12 cellular contexts compared by ENCODE assay signal in the genomic region with DNA sequence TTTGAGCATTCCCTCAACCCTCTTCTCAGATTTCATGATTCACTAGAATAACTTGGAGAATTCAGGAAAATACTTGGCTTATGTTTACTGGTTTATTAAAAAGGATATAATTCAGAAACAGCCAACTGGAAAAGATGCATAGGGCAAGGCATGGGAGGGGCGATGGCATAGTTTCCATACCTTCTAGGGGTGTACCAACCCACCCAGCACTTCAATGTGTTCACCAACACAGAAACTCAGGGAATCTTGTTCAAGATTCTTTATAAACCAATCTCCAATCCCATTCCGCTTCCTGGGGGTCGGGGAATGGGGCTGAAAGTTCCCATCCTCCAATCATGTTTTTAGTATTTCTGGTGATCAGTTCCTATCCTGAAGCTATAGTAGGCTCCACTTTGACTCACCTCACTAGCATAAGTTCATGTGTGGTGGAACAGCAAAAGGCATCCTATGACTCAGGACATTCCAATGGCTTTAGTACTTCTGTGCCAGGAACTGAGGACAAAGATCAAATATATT.
DNase-seq lines count a peak whose midpoint lies in the region; ATAC-seq, FAIRE-seq and TF ChIP-seq lines count a peak whose summit lies in the region.
"Had no signal": no experiment of that assay in that cellular context is flagged by ENCODE, and none has a peak within 500 bp of the region (broad histone marks: within the 10 kb centered on the region; RNA-seq: fewer than 3 reads in every experiment).

No MANE protein-coding gene starts in this region.

- no peaks in the 10 kb centered on the region for H3K36me3 ChIP-seq in bronchial epithelial cell (ENCODE audit: control insufficient read depth, insufficient read depth, low read length)
- no peaks in the 10 kb centered on the region for H3K36me3 ChIP-seq in left lung
- no peaks in the 10 kb centered on the region for H3K36me3 ChIP-seq in heart left ventricle
- H3K36me3 ChIP-seq: ovary had no signal

- no peak for FAIRE-seq in bronchial epithelial cell (lab: Jason Lieb, UNC)

- intact Hi-C loops in left lung (cut with DNase I): no loop called here
- intact Hi-C loops in CD14-positive monocyte (cut with micrococcal nuclease): no loop called here
- intact Hi-C loops in heart left ventricle (cut with DNase I): no loop called here

- no peak overlapping the region for H3K27ac Mint-ChIP-seq in CD14-positive monocyte
- H3K27ac Mint-ChIP-seq: CD4-positive, CD25-positive, alpha-beta regulatory T cell; T-helper 1 cell treated with Interleukin-12 subunit alpha and Interleukin-12 subunit beta and Interleukin-4 antibody, amounts not matched to agents 30 μg/mL and 1 μg/mL, for 36 hours had no signal

- H3K4me1 ChIP-seq in left lung (no peaks in the 10 kb centered on the region), heart left ventricle (no peaks in the 10 kb centered on the region)

- H3K4me3 ChIP-seq in AG09309 (ENCODE audit: control insufficient read depth, low read depth, low read length): no peak overlapping the region
- no peak overlapping the region for H3K4me3 ChIP-seq in bronchial epithelial cell (ENCODE audit: low read depth, low read length)
- no peak overlapping the region for H3K4me3 ChIP-seq in left lung
- H3K4me3 ChIP-seq in heart left ventricle: no peak overlapping the region
- H3K4me3 ChIP-seq: ovary had no signal

- H3K27me3 ChIP-seq in bronchial epithelial cell (ENCODE audit: control insufficient read depth, insufficient read depth, low read length) (no peaks in the 10 kb centered on the region), left lung (no peaks in the 10 kb centered on the region), heart left ventricle (no peaks in the 10 kb centered on the region)
- H3K27me3 ChIP-seq: ovary had no signal

- H3K4me1 Mint-ChIP-seq in CD14-positive monocyte: no peaks in the 10 kb centered on the region
- H3K4me1 Mint-ChIP-seq: CD4-positive, CD25-positive, alpha-beta regulatory T cell had no signal

- DNase-seq in AG09309 (ENCODE audit: low read depth) (peak; percentile 84), bronchial epithelial cell (ENCODE audit: low read depth) (peak; percentile 99), left lung (no peak), CD14-positive monocyte (ENCODE audit: low spot score) (no peak), NOMO-1 treated with DMSO at 0.1 percent for 48 hours (lab: John Stamatoyannopoulos, UW; ENCODE audit: unreplicated experiment) (no peak), heart left ventricle (no peak)
- DNase-seq: CD4-positive, CD25-positive, alpha-beta regulatory T cell; NCI-H510A treated with DMSO at 0.1 percent for 48 hours; ovary had no signal

- ATAC-seq in left lung: peak; percentile 59
- ATAC-seq in heart left ventricle: no peak
- ATAC-seq in HG02678 (IDR thresholded peaks at IDR 0.05; ENCODE audit: unreplicated experiment): no peak

- H3K9me3 Mint-ChIP-seq in CD14-positive monocyte: peaks cover 0 to 3% (median 0%) of the 10 kb centered on the region in 7 donors
- H3K9me3 Mint-ChIP-seq: T-helper 1 cell treated with Interleukin-12 subunit alpha and Interleukin-12 subunit beta and Interleukin-4 antibody, amounts not matched to agents 30 μg/mL and 1 μg/mL, for 36 hours had no signal

- TF ChIP-seq RAD21 in Ishikawa (IDR thresholded peaks at IDR 0.05; ENCODE audit: low read depth): no peak

- H3K27me3 Mint-ChIP-seq in CD14-positive monocyte (ENCODE audit: low read depth in 3 of 3): peaks cover 0 to 5% (median 1%) of the 10 kb centered on the region in 3 donors

- no peak overlapping the region for H3K4me3 Mint-ChIP-seq in CD14-positive monocyte
- H3K4me3 Mint-ChIP-seq: CD4-positive, CD25-positive, alpha-beta regulatory T cell; T-helper 1 cell treated with Interleukin-12 subunit alpha and Interleukin-12 subunit beta and Interleukin-4 antibody, amounts not matched to agents 30 μg/mL and 1 μg/mL, for 36 hours had no signal

- TF ChIP-seq POLR2A in heart left ventricle (IDR thresholded peaks at IDR 0.05): no peak

- 53 to 92% (median 75%) methylated on average over 3 of the region's 3 CpGs for WGBS in heart left ventricle, 4 donors

- no peaks in the 10 kb centered on the region for H3K9me3 ChIP-seq in left lung
- H3K9me3 ChIP-seq in heart left ventricle: no peaks in the 10 kb centered on the region
- H3K9me3 ChIP-seq: ovary had no signal

- TF ChIP-seq EP300 in Ishikawa (IDR thresholded peaks at IDR 0.05; ENCODE audit: borderline replicate concordance): peak; percentile 93

- H3K27ac ChIP-seq in left lung (no peak overlapping the region), heart left ventricle (no peak overlapping the region)
- H3K27ac ChIP-seq: ovary had no signal

- TF ChIP-seq CTCF in AG09309 (IDR thresholded peaks at IDR 0.05; ENCODE audit: control insufficient read depth, insufficient read depth, low read depth, low read length, missing control alignments) (no peak), bronchial epithelial cell (IDR thresholded peaks at IDR 0.05; ENCODE audit: insufficient read depth, low read length, severe bottlenecking) (no peak), left lung (IDR thresholded peaks at IDR 0.05) (no peak), CD14-positive monocyte (IDR thresholded peaks at IDR 0.05) (no peak), heart left ventricle (IDR thresholded peaks at IDR 0.05) (no peak)

- H3K36me3 Mint-ChIP-seq in CD14-positive monocyte: no peaks in the 10 kb centered on the region
- H3K36me3 Mint-ChIP-seq: CD4-positive, CD25-positive, alpha-beta regulatory T cell had no signal

TF ChIP-seq in Ishikawa, 13 proteins besides CTCF, POLR2A, EP300 and RAD21:
- no peak for TF ChIP-seq REST (IDR thresholded peaks at IDR 0.05; ENCODE audit: low read depth)
- peak; percentile 74 for TF ChIP-seq TEAD4 (IDR thresholded peaks at IDR 0.05)
- no peak for TF ChIP-seq TAF1 (IDR thresholded peaks at IDR 0.05; ENCODE audit: low read depth)
- no peak for TF ChIP-seq YY1 (IDR thresholded peaks at IDR 0.05; ENCODE audit: low read depth)
- TF ChIP-seq FOXM1 (IDR thresholded peaks at IDR 0.05; ENCODE audit: borderline replicate concordance, low read depth): peak; percentile 97
- TF ChIP-seq NFIC (IDR thresholded peaks at IDR 0.05): peak; percentile 77
- no peak for TF ChIP-seq USF1 (IDR thresholded peaks at IDR 0.05)
- TF ChIP-seq, protein P1, sequence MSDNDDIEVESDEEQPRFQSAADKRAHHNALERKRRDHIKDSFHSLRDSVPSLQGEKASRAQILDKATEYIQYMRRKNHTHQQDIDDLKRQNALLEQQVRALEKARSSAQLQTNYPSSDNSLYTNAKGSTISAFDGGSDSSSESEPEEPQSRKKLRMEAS (IDR thresholded peaks at IDR 0.05): peak; percentile 40; the same call in 1 of the 2 replicates
- TF ChIP-seq CEBPB (IDR thresholded peaks at IDR 0.05): no peak
- TF ChIP-seq TCF12 (IDR thresholded peaks at IDR 0.05; ENCODE audit: low read depth): peak; percentile 87
- TF ChIP-seq ZBTB7A (IDR thresholded peaks at IDR 0.05; ENCODE audit: low read depth): no peak
- TF ChIP-seq CREB1 (IDR thresholded peaks at IDR 0.05; ENCODE audit: low read depth): no peak
- TF ChIP-seq EGR1 (IDR thresholded peaks at IDR 0.05): no peak

Comparison
In these comparisons a context has a peak if more than half of its experiments do, and no peak if none do; other contexts are left out.
1. DNase-seq: peak in AG09309 (single experiment) and bronchial epithelial cell (single experiment); none in left lung (0 of 2), CD14-positive monocyte (single experiment), NOMO-1 treated with DMSO at 0.1 percent for 48 hours (single experiment) and heart left ventricle (0 of 5).